ENCODE assay signal across 24 cellular contexts in the genomic region with DNA sequence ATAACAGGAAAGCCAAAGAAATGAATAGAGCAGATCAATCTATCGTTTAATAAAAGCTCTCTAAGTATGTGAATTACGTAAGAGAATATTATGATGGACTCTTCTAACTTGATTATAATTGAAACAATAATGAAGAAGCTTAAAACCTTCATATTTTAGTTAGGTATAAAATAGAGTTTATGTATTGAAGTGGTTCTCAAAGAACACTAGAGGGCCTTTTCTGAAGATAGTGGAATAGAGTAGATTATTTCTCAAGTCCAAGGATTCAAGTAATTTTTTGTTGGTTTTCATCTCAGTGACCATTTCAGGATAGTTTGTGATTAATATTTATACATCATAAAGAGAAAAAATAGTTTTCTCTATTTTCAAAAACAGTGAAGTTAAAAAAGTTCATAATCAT.
DNase-seq lines count a peak whose midpoint lies in the region; ATAC-seq and FAIRE-seq lines count a peak whose summit lies in the region.
"Had no signal": no experiment of that assay in that cellular context is flagged by ENCODE, and none has a peak within 500 bp of the region (broad histone marks: within the 10 kb centered on the region; RNA-seq: fewer than 3 reads in every experiment).

No MANE protein-coding gene starts in this region.

- H3K9me3 Mint-ChIP-seq in stimulated activated effector memory CD8-positive, alpha-beta T cell treated with anti-CD3 and anti-CD28 coated beads, Interleukin-12 subunit alpha, Interleukin-12 subunit beta, amount 100 ng/mL, for 72 hours = no peaks in the 10 kb centered on the region
- H3K9me3 Mint-ChIP-seq in activated CD8-positive, alpha-beta T cell treated with anti-CD3 and anti-CD28 coated beads, Interleukin-2, amount 10 ng/mL, durations not matched to agents 7 days and 5 days (ENCODE audit: insufficient read depth) = no peaks in the 10 kb centered on the region
- H3K9me3 Mint-ChIP-seq: CD4-positive, alpha-beta T cell; T-helper 1 cell treated with Interleukin-12 subunit alpha and Interleukin-12 subunit beta and Interleukin-4 antibody, amounts not matched to agents 30 μg/mL and 1 μg/mL, for 36 hours had no signal

- no peaks in the 10 kb centered on the region for H3K4me1 Mint-ChIP-seq in stimulated activated effector memory CD8-positive, alpha-beta T cell treated with anti-CD3 and anti-CD28 coated beads, Interleukin-12 subunit alpha, Interleukin-12 subunit beta, amount 100 ng/mL, for 72 hours
- H3K4me1 Mint-ChIP-seq in activated CD8-positive, alpha-beta T cell treated with anti-CD3 and anti-CD28 coated beads, Interleukin-2, amount 10 ng/mL, durations not matched to agents 7 days and 5 days (ENCODE audit: low read depth) = peaks cover 7% of the 10 kb centered on the region

- FAIRE-seq in A204.1 (lab: Jason Lieb, UNC) = peak; percentile 55
- peak; percentile 91 for FAIRE-seq in G401.6 (lab: Jason Lieb, UNC)
- FAIRE-seq: A549, GM19239 had no signal

- H3K36me3 Mint-ChIP-seq in stimulated activated effector memory CD8-positive, alpha-beta T cell treated with anti-CD3 and anti-CD28 coated beads, Interleukin-12 subunit alpha, Interleukin-12 subunit beta, amount 100 ng/mL, for 72 hours = peaks cover 33% of the 10 kb centered on the region
- peaks cover 11% of the 10 kb centered on the region for H3K36me3 Mint-ChIP-seq in activated CD8-positive, alpha-beta T cell treated with anti-CD3 and anti-CD28 coated beads, Interleukin-2, amount 10 ng/mL, durations not matched to agents 7 days and 5 days (ENCODE audit: low read depth)

- DNase-seq in RKO (ENCODE audit: low spot score) (peak; percentile 8), fibroblast of peridontal ligament (ENCODE audit: extremely low read depth) (peak; percentile 7), HuH-7.5 (ENCODE audit: low spot score) (no peak), CD1c-positive myeloid dendritic cell (ENCODE audit: extremely low spot score) (no peak)
- no peak for DNase-seq in stimulated activated effector memory CD8-positive, alpha-beta T cell treated with anti-CD3 and anti-CD28 coated beads, Interleukin-12 subunit alpha, Interleukin-12 subunit beta, amount 100 ng/mL, for 72 hours (ENCODE audit: low spot score in 2 of 2)
- no peak for DNase-seq in activated CD8-positive, alpha-beta T cell treated with anti-CD3 and anti-CD28 coated beads, Interleukin-2, amount 10 ng/mL, durations not matched to agents 7 days and 5 days
- DNase-seq: BE2C; Caco-2; CD4-positive, alpha-beta T cell; DMS 273 treated with DMSO at 0.1 percent for 48 hours; DMS79 treated with DMSO at 0.1 percent for 48 hours; NCI-H1092 treated with DMSO at 0.1 percent for 48 hours; NCI-H1436 treated with DMSO at 0.1 percent for 48 hours; NCI-H2029; NCI-H2227 treated with DMSO at 0.1 percent for 48 hours; NCI-H510A; NCI-H748 treated with DMSO at 0.1 percent for 48 hours; SJCRH30 had no signal

- ATAC-seq in stimulated activated effector memory CD8-positive, alpha-beta T cell treated with anti-CD3 and anti-CD28 coated beads, Interleukin-12 subunit alpha, Interleukin-12 subunit beta, amount 100 ng/mL, for 72 hours = no peak
- ATAC-seq in activated CD8-positive, alpha-beta T cell treated with anti-CD3 and anti-CD28 coated beads, Interleukin-2, amount 10 ng/mL, durations not matched to agents 7 days and 5 days = no peak
- ATAC-seq: A549, Panc1 had no signal

- POLR2A ChIA-PET in activated CD8-positive, alpha-beta T cell treated with anti-CD3 and anti-CD28 coated beads, Interleukin-2, amount 10 ng/mL, durations not matched to agents 7 days and 5 days (lab: Charles Lee) = no interaction called here

- no peaks in the 10 kb centered on the region for H3K27me3 Mint-ChIP-seq in activated CD8-positive, alpha-beta T cell treated with anti-CD3 and anti-CD28 coated beads, Interleukin-2, amount 10 ng/mL, durations not matched to agents 7 days and 5 days (ENCODE audit: low read depth)
- H3K27me3 Mint-ChIP-seq: CD4-positive, alpha-beta T cell had no signal

- CTCF ChIA-PET in activated CD8-positive, alpha-beta T cell treated with anti-CD3 and anti-CD28 coated beads, Interleukin-2, amount 10 ng/mL, durations not matched to agents 7 days and 5 days (lab: Charles Lee) = no interaction called here

- no peak overlapping the region for H3K4me3 Mint-ChIP-seq in stimulated activated effector memory CD8-positive, alpha-beta T cell treated with anti-CD3 and anti-CD28 coated beads, Interleukin-12 subunit alpha, Interleukin-12 subunit beta, amount 100 ng/mL, for 72 hours
- H3K4me3 Mint-ChIP-seq in activated CD8-positive, alpha-beta T cell treated with anti-CD3 and anti-CD28 coated beads, Interleukin-2, amount 10 ng/mL, durations not matched to agents 7 days and 5 days = no peak overlapping the region
- H3K4me3 Mint-ChIP-seq: CD4-positive, alpha-beta T cell; T-helper 1 cell treated with Interleukin-12 subunit alpha and Interleukin-12 subunit beta and Interleukin-4 antibody, amounts not matched to agents 30 μg/mL and 1 μg/mL, for 36 hours had no signal

- no peak overlapping the region for H3K27ac Mint-ChIP-seq in stimulated activated effector memory CD8-positive, alpha-beta T cell treated with anti-CD3 and anti-CD28 coated beads, Interleukin-12 subunit alpha, Interleukin-12 subunit beta, amount 100 ng/mL, for 72 hours
- no peak overlapping the region for H3K27ac Mint-ChIP-seq in activated CD8-positive, alpha-beta T cell treated with anti-CD3 and anti-CD28 coated beads, Interleukin-2, amount 10 ng/mL, durations not matched to agents 7 days and 5 days
- H3K27ac Mint-ChIP-seq: CD4-positive, alpha-beta T cell; T-helper 1 cell treated with Interleukin-12 subunit alpha and Interleukin-12 subunit beta and Interleukin-4 antibody, amounts not matched to agents 30 μg/mL and 1 μg/mL, for 36 hours had no signal

Comparison
In these comparisons a context has a peak if more than half of its experiments do, and no peak if none do; other contexts are left out.
1. DNase-seq: peak in RKO (single experiment) and fibroblast of peridontal ligament (single experiment); none in HuH-7.5 (single experiment), stimulated activated effector memory CD8-positive, alpha-beta T cell treated with anti-CD3 and anti-CD28 coated beads, Interleukin-12 subunit alpha, Interleukin-12 subunit beta, amount 100 ng/mL, for 72 hours (0 of 2), activated CD8-positive, alpha-beta T cell treated with anti-CD3 and anti-CD28 coated beads, Interleukin-2, amount 10 ng/mL, durations not matched to agents 7 days and 5 days (single experiment) and CD1c-positive myeloid dendritic cell (single experiment).